18 cellular contexts compared by ENCODE assay signal in the genomic region with DNA sequence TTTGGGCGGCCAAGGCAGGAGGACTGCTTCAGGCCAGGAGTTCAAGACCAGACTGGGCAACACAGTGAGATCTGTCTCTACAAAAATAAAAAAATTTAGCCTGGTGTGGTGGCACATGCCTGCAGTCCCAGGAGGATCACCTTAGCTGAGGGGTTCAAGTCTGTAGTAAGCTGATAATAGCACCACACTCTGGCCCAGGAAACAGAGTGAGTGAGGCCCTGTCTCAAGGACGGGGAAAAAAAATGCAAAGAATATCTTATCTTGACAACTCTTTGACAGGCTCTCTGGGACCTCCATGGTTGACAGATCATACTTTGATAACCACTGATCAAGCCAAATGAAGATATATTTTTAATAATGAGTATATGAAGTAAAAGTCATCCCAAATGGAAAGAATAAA. TPM values are rescaled to one million over a fixed set of nuclear protein-coding genes. Genes with fewer than 3 reads are reported as not detected.
DNase-seq lines count a peak whose midpoint lies in the region; ATAC-seq and TF ChIP-seq lines count a peak whose summit lies in the region.
"Had no signal": no experiment of that assay in that cellular context is flagged by ENCODE, and none has a peak within 500 bp of the region (broad histone marks: within the 10 kb centered on the region; RNA-seq: fewer than 3 reads in every experiment).

No MANE protein-coding gene starts in this region.

- no peak overlapping the region for H4K12ac ChIP-seq in trophoblast cell (ENCODE audit: low read depth, low read length)

- H3K4me1 ChIP-seq in OCI-LY1 (ENCODE audit: insufficient read depth, low read length, severe bottlenecking) = peaks cover 53% of the 10 kb centered on the region
- no peaks in the 10 kb centered on the region for H3K4me1 ChIP-seq in trophoblast cell (ENCODE audit: control insufficient read depth in 1 of 2, insufficient read depth in 2 of 2, low read length in 2 of 2)
- H3K4me1 ChIP-seq in HAP-1 = no peaks in the 10 kb centered on the region

- H3K14ac ChIP-seq in trophoblast cell (ENCODE audit: low read length) = no peak overlapping the region

- CTCF ChIA-PET in activated B cell treated with CpG ODN at 0.5 μM for 24 hours (lab: Charles Lee) = interaction anchor here (1.2 kb wide), 1 partner anchor 22 kb away, joined by 3 read pairs; no protein-coding TSS in a partner anchor

- peak overlapping the region; percentile 96 for H3K4ac ChIP-seq in trophoblast cell (ENCODE audit: low read depth, low read length)

- H3K27me3 ChIP-seq in OCI-LY1 (ENCODE audit: insufficient read depth, low read length) (no peaks in the 10 kb centered on the region), trophoblast cell (ENCODE audit: insufficient read depth, low read length) (no peaks in the 10 kb centered on the region), HAP-1 (ENCODE audit: low read depth) (no peaks in the 10 kb centered on the region)
- H3K27me3 ChIP-seq: BLaER1 treated with 17β-estradiol and CSF1 and Interleukin-3, amounts not matched to agents 10 nM and 100 nM had no signal

- peak overlapping the region; percentile 76 for H3K27ac ChIP-seq in OCI-LY1 (ENCODE audit: low read depth, low read length, poor library complexity, severe bottlenecking)
- H3K27ac ChIP-seq in trophoblast cell (ENCODE audit: low read depth, low read length) = no peak overlapping the region
- H3K27ac ChIP-seq: BLaER1 treated with 17β-estradiol and CSF1 and Interleukin-3, amounts not matched to agents 10 nM and 100 nM; HL-60 had no signal

- H2BK5ac ChIP-seq in trophoblast cell (ENCODE audit: low read depth, low read length, poor library complexity) = no peak overlapping the region

- no peak for DNase-seq in activated naive CD8-positive, alpha-beta T cell treated with anti-CD3 and anti-CD28 coated beads, Interleukin-2, amount 50 U/mL, for 24 hours
- no peak for DNase-seq in activated B cell treated with CpG ODN at 0.5 μM for 24 hours
- no peak for DNase-seq in trophoblast cell
- DNase-seq in HAP-1 (ENCODE audit: low spot score in 2 of 2) = no peak
- no peak for DNase-seq in mesothelial cell of epicardium (ENCODE audit: low spot score in 2 of 2, unreplicated experiment in 2 of 2)
- no peak for DNase-seq in glomerular visceral epithelial cell (ENCODE audit: extremely low spot score)
- DNase-seq: 8988T; AML-193; CD4-positive, alpha-beta T cell; COR-L47; DMS153; DMS79 treated with DMSO at 0.1 percent for 48 hours; GDM1 had no signal

- H2AK5ac ChIP-seq in trophoblast cell (ENCODE audit: low read length) = no peak overlapping the region

- H3K36me3 ChIP-seq in OCI-LY1 (ENCODE audit: insufficient read depth, low read length) = peaks cover 24% of the 10 kb centered on the region
- peaks cover 0 to 2% of the 10 kb centered on the region in 2 experiments for H3K36me3 ChIP-seq in trophoblast cell (ENCODE audit: control insufficient read depth in 1 of 2, insufficient read depth in 2 of 2, low read length in 2 of 2)
- no peaks in the 10 kb centered on the region for H3K36me3 ChIP-seq in HAP-1 (replicated peaks)

- no peak overlapping the region for H2BK12ac ChIP-seq in trophoblast cell (ENCODE audit: low read length)

- peak overlapping the region; percentile 41 for H3K27ac Mint-ChIP-seq in activated naive CD8-positive, alpha-beta T cell
- H3K27ac Mint-ChIP-seq in activated naive CD8-positive, alpha-beta T cell treated with anti-CD3 and anti-CD28 coated beads, Interleukin-2, amount 50 U/mL, for 24 hours = no peak overlapping the region
- peak overlapping the region; percentile 30 for H3K27ac Mint-ChIP-seq in activated B cell treated with CpG ODN at 0.5 μM for 24 hours
- no peak overlapping the region for H3K27ac Mint-ChIP-seq in mesothelial cell of epicardium
- H3K27ac Mint-ChIP-seq: CD4-positive, alpha-beta T cell had no signal

- intact Hi-C loops in activated B cell treated with CpG ODN at 0.5 μM for 24 hours (cut with micrococcal nuclease) = no loop called here

- H4K91ac ChIP-seq in trophoblast cell (ENCODE audit: low read depth, low read length) = no peak overlapping the region

- no peak overlapping the region for H4K8ac ChIP-seq in trophoblast cell (ENCODE audit: low read depth, low read length)

- H3K4me3 ChIP-seq in OCI-LY1 (ENCODE audit: low read depth, low read length, poor library complexity, severe bottlenecking) (no peak overlapping the region), trophoblast cell (ENCODE audit: low read depth, low read length) (no peak overlapping the region), HAP-1 (no peak overlapping the region)
- H3K4me3 ChIP-seq: BLaER1 treated with 17β-estradiol and CSF1 and Interleukin-3, amounts not matched to agents 10 nM and 100 nM had no signal

- H3K27me3 Mint-ChIP-seq in activated naive CD8-positive, alpha-beta T cell = no peaks in the 10 kb centered on the region
- H3K27me3 Mint-ChIP-seq in activated naive CD8-positive, alpha-beta T cell treated with anti-CD3 and anti-CD28 coated beads, Interleukin-2, amount 50 U/mL, for 24 hours = no peaks in the 10 kb centered on the region
- no peaks in the 10 kb centered on the region for H3K27me3 Mint-ChIP-seq in activated B cell treated with CpG ODN at 0.5 μM for 24 hours
- no peaks in the 10 kb centered on the region for H3K27me3 Mint-ChIP-seq in mesothelial cell of epicardium (ENCODE audit: low read depth)
- H3K27me3 Mint-ChIP-seq: CD4-positive, alpha-beta T cell had no signal

- H3K9ac ChIP-seq in OCI-LY1 (ENCODE audit: low read length) (no peak overlapping the region), trophoblast cell (ENCODE audit: low read length) (no peak overlapping the region)
- H3K9ac ChIP-seq: BLaER1 treated with 17β-estradiol and CSF1 and Interleukin-3, amounts not matched to agents 10 nM and 100 nM had no signal

- no peaks in the 10 kb centered on the region for H3K9me2 ChIP-seq in OCI-LY1 (ENCODE audit: low read depth, low read length)

- in situ Hi-C loops in HAP-1 (cut with MboI; ENCODE audit: low sequenced_read_pairs) = no loop called here

- H3K18ac ChIP-seq in trophoblast cell (ENCODE audit: low read length) = no peak overlapping the region

- no peaks in the 10 kb centered on the region for H3K9me3 Mint-ChIP-seq in activated naive CD8-positive, alpha-beta T cell (ENCODE audit: low read depth)
- H3K9me3 Mint-ChIP-seq in activated naive CD8-positive, alpha-beta T cell treated with anti-CD3 and anti-CD28 coated beads, Interleukin-2, amount 50 U/mL, for 24 hours = no peaks in the 10 kb centered on the region
- H3K9me3 Mint-ChIP-seq in activated B cell treated with CpG ODN at 0.5 μM for 24 hours (peaks cover 3% of the 10 kb centered on the region), mesothelial cell of epicardium (peaks cover 27% of the 10 kb centered on the region)
- H3K9me3 Mint-ChIP-seq: CD4-positive, alpha-beta T cell had no signal

- peaks cover 51% of the 10 kb centered on the region for H3K4me1 Mint-ChIP-seq in activated naive CD8-positive, alpha-beta T cell (ENCODE audit: low read depth)
- peaks cover 48% of the 10 kb centered on the region for H3K4me1 Mint-ChIP-seq in activated naive CD8-positive, alpha-beta T cell treated with anti-CD3 and anti-CD28 coated beads, Interleukin-2, amount 50 U/mL, for 24 hours
- peaks cover 62% of the 10 kb centered on the region for H3K4me1 Mint-ChIP-seq in activated B cell treated with CpG ODN at 0.5 μM for 24 hours
- H3K4me1 Mint-ChIP-seq in mesothelial cell of epicardium = no peaks in the 10 kb centered on the region

- no peak overlapping the region for H2AFZ ChIP-seq in OCI-LY1 (ENCODE audit: low read length)
- no peak overlapping the region for H2AFZ ChIP-seq in trophoblast cell (ENCODE audit: insufficient read depth, low read length, poor library complexity)

- no peak overlapping the region for H2BK120ac ChIP-seq in trophoblast cell (ENCODE audit: insufficient read depth, low read length, poor library complexity)

- ATAC-seq in activated naive CD8-positive, alpha-beta T cell treated with anti-CD3 and anti-CD28 coated beads, Interleukin-2, amount 50 U/mL, for 24 hours = no peak
- ATAC-seq in activated B cell treated with CpG ODN at 0.5 μM for 24 hours (ENCODE audit: low read depth) = no peak
- ATAC-seq: HCT116 had no signal

- no peak overlapping the region; the same call in 1 of the 2 replicates for H3K4me2 ChIP-seq in OCI-LY1 (ENCODE audit: low read length)
- H3K4me2 ChIP-seq in trophoblast cell (ENCODE audit: low read length) = no peak overlapping the region

- WGBS in trophoblast cell (ENCODE audit: extremely low coverage, insufficient coverage, insufficient read length) = no CpG with 5 or more reads among the region's 2 CpGs

- no peaks in the 10 kb centered on the region for H3K9me3 ChIP-seq in OCI-LY1 (ENCODE audit: low read length)
- H3K9me3 ChIP-seq in trophoblast cell (ENCODE audit: insufficient read depth, low read depth, low read length) = no peaks in the 10 kb centered on the region
- H3K9me3 ChIP-seq in HAP-1 = no peaks in the 10 kb centered on the region

- H3F3A ChIP-seq in OCI-LY1 (ENCODE audit: insufficient read depth, low read length) = no peaks in the 10 kb centered on the region

- H4K20me1 ChIP-seq in OCI-LY1 (ENCODE audit: insufficient read depth, low read length) = no peaks in the 10 kb centered on the region

- H3K79me2 ChIP-seq in OCI-LY1 (ENCODE audit: insufficient read depth, low read length) (peaks cover 98% of the 10 kb centered on the region), trophoblast cell (ENCODE audit: control insufficient read depth, insufficient read depth, low read length, poor library complexity) (peaks cover 8% of the 10 kb centered on the region)

- H3K36me3 Mint-ChIP-seq in activated naive CD8-positive, alpha-beta T cell = peaks cover 6% of the 10 kb centered on the region
- H3K36me3 Mint-ChIP-seq in activated naive CD8-positive, alpha-beta T cell treated with anti-CD3 and anti-CD28 coated beads, Interleukin-2, amount 50 U/mL, for 24 hours (ENCODE audit: low read depth) = peaks cover 28% of the 10 kb centered on the region
- H3K36me3 Mint-ChIP-seq in activated B cell treated with CpG ODN at 0.5 μM for 24 hours (ENCODE audit: low read depth) (peaks cover 25% of the 10 kb centered on the region), mesothelial cell of epicardium (peaks cover 50% of the 10 kb centered on the region)

- POLR2A ChIA-PET in activated B cell treated with CpG ODN at 0.5 μM for 24 hours (lab: Charles Lee) = no interaction called here

- TF ChIP-seq CTCF in OCI-LY1 (IDR thresholded peaks at IDR 0.05; ENCODE audit: low read length) (no peak), activated B cell treated with CpG ODN at 0.5 μM for 24 hours (IDR thresholded peaks at IDR 0.05) (no peak), mesothelial cell of epicardium (IDR thresholded peaks at IDR 0.05; ENCODE audit: unreplicated experiment) (no peak)

- H3K79me1 ChIP-seq in trophoblast cell (ENCODE audit: low read length) = no peaks in the 10 kb centered on the region

- peak overlapping the region; percentile 13 for H3K4me3 Mint-ChIP-seq in activated naive CD8-positive, alpha-beta T cell
- H3K4me3 Mint-ChIP-seq in activated naive CD8-positive, alpha-beta T cell treated with anti-CD3 and anti-CD28 coated beads, Interleukin-2, amount 50 U/mL, for 24 hours = no peak overlapping the region
- no peak overlapping the region for H3K4me3 Mint-ChIP-seq in activated B cell treated with CpG ODN at 0.5 μM for 24 hours
- no peak overlapping the region for H3K4me3 Mint-ChIP-seq in mesothelial cell of epicardium
- H3K4me3 Mint-ChIP-seq: CD4-positive, alpha-beta T cell had no signal

- H3K23ac ChIP-seq in trophoblast cell (ENCODE audit: low read length) = no peak overlapping the region

RNA-seq across cellular contexts. Expression of a gene that starts 22.7 kb away (rescaled TPM):
- total RNA-seq in activated B cell treated with CpG ODN at 0.5 μM for 24 hours (142 and 176 TPM in 2 replicates), mesothelial cell of epicardium (149 to 157 TPM (median 155 TPM) in 3 replicates)
- 57.1 and 59.1 TPM in 2 replicates for polyA plus RNA-seq in trophoblast cell (2013)

Comparison
In these comparisons a context has a peak if more than half of its experiments do, and no peak if none do; other contexts are left out.
1. H3K27ac Mint-ChIP-seq: peak in activated naive CD8-positive, alpha-beta T cell (single experiment) and activated B cell treated with CpG ODN at 0.5 μM for 24 hours (single experiment); none in activated naive CD8-positive, alpha-beta T cell treated with anti-CD3 and anti-CD28 coated beads, Interleukin-2, amount 50 U/mL, for 24 hours (single experiment) and mesothelial cell of epicardium (single experiment).